Comparison of ENCODE assay signal across 8 cellular contexts in the genomic region with DNA sequence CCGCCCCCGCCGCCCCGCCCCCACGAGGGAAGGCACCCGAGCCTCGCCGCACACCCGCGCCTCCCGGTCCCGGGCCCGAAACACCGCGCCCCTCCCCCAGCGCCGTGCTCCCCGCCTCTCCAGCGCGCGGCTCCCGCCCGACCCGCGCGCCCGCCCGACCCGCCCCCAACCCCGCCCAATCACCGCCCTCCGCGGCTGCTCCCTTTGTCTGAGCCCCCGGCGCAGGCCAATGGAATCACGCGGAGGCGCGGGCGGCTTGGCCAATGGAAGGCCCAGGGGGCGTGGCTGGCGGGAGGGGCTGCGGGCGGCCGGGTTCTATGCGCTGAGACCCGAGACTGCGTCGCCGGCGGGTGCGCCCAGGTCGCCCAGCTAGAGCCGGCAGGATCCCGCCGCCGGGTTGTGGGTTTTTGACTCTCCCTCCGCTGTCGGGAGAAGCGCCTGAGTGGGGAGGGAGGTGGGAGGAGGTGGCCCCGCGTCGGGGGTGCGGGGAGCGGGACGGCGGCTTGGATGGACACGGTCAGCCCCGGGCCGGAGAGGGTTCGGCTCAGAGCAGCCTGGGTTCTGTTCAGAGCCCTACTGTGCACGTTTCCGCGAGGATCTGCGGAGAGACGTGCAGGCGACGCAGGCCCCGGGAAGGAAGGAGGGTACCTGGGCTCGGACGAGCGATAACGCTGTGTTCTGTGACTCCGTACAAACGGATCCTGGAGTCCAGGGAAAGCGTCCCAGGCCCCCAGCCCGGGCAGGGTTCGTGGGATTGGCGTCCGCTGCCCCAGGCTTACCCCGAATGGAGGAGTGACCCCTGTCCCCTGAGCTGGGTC. TPM values are rescaled to one million over a fixed set of nuclear protein-coding genes. Genes with fewer than 3 reads are reported as not detected.
DNase-seq lines count a peak whose midpoint lies in the region; ATAC-seq and TF ChIP-seq lines count a peak whose summit lies in the region.

No MANE protein-coding gene starts in this region.

- no peak overlapping the region for H3K27ac Mint-ChIP-seq in natural killer cell treated with Interleukin-12 subunit alpha and Interleukin-12 subunit beta and Interleukin-15 and Interleukin-18, amount 100 ng/mL, for 72 hours

- H3K4me3 Mint-ChIP-seq in natural killer cell treated with Interleukin-12 subunit alpha and Interleukin-12 subunit beta and Interleukin-15 and Interleukin-18, amount 100 ng/mL, for 72 hours, result no peak overlapping the region

- DNase-seq in DMS114 treated with DMSO at 0.1 percent for 48 hours (lab: John Stamatoyannopoulos, UW; ENCODE audit: unreplicated experiment), result peak; percentile 81
- peak; percentile 95 for DNase-seq in LoVo (ENCODE audit: low spot score)
- peak; percentile 95 for DNase-seq in RWPE1 (ENCODE audit: low spot score)
- peak; percentile 90 for DNase-seq in activated T-helper 9 cell treated with anti-CD3 and anti-CD28 coated beads, Interleukin-2, amount 50 U/mL, for 16 hours (ENCODE audit: low read depth)
- DNase-seq in fibroblast of peridontal ligament (ENCODE audit: extremely low read depth), result peak; percentile 91
- peak; percentile 97 for DNase-seq in natural killer cell treated with Interleukin-12 subunit alpha and Interleukin-12 subunit beta and Interleukin-15 and Interleukin-18, amount 100 ng/mL, for 72 hours (ENCODE audit: low spot score)
- peak; percentile 82 to 91 (median 90) for DNase-seq in stimulated activated naive CD4-positive, alpha-beta T cell (lab: John Stamatoyannopoulos, UW)

- peak; percentile 72 for ATAC-seq in GM21825 (IDR thresholded peaks at IDR 0.05; ENCODE audit: unreplicated experiment)
- ATAC-seq in natural killer cell treated with Interleukin-12 subunit alpha and Interleukin-12 subunit beta and Interleukin-15 and Interleukin-18, amount 100 ng/mL, for 72 hours, result peak; percentile 95

- H3K27ac ChIP-seq in RWPE1, result peak overlapping the region; percentile 99

- H3K4me1 Mint-ChIP-seq in natural killer cell treated with Interleukin-12 subunit alpha and Interleukin-12 subunit beta and Interleukin-15 and Interleukin-18, amount 100 ng/mL, for 72 hours (ENCODE audit: low read depth in 2 of 2), result peaks cover 11 to 12% of the 10 kb centered on the region in 2 donors

- no peaks in the 10 kb centered on the region for H3K9me3 Mint-ChIP-seq in natural killer cell treated with Interleukin-12 subunit alpha and Interleukin-12 subunit beta and Interleukin-15 and Interleukin-18, amount 100 ng/mL, for 72 hours

- CTCF ChIA-PET in RWPE1 (lab: Yijun Ruan, JAX), result no interaction called here

- H3K27me3 Mint-ChIP-seq in natural killer cell treated with Interleukin-12 subunit alpha and Interleukin-12 subunit beta and Interleukin-15 and Interleukin-18, amount 100 ng/mL, for 72 hours, result peaks cover 31 to 40% of the 10 kb centered on the region in 2 donors

- no peak for TF ChIP-seq CTCF in RWPE1 (conservative IDR thresholded peaks at IDR 0.05; ENCODE audit: low read depth)

- H3K36me3 Mint-ChIP-seq in natural killer cell treated with Interleukin-12 subunit alpha and Interleukin-12 subunit beta and Interleukin-15 and Interleukin-18, amount 100 ng/mL, for 72 hours, result peaks cover 5% of the 10 kb centered on the region

- POLR2A ChIA-PET in RWPE1 (lab: Yijun Ruan, JAX; ENCODE audit: low non-redundant PET), result interaction anchor here (0.6 to 1.0 kb wide), 2 partner anchors 14 to 51 kb away, joined by 4 to 7 read pairs; no protein-coding TSS in a partner anchor

RNA-seq across cellular contexts. Expression of gene BAHCC1, which starts 49.0 kb away (rescaled TPM):
- under 1 TPM; 0.52 to 0.84 TPM for total RNA-seq in natural killer cell treated with Interleukin-12 subunit alpha and Interleukin-12 subunit beta and Interleukin-15 and Interleukin-18, amount 100 ng/mL, for 72 hours

RNA-seq across cellular contexts. Expression of gene SLC38A10, which starts 51.2 kb away (rescaled TPM):
- total RNA-seq in natural killer cell treated with Interleukin-12 subunit alpha and Interleukin-12 subunit beta and Interleukin-15 and Interleukin-18, amount 100 ng/mL, for 72 hours, result 100 to 1,000 TPM in 1 of 2 donors, 10 to 100 TPM in 1; 92.4 to 136 TPM

Comparison
In these comparisons a context has a peak if more than half of its experiments do, and no peak if none do; other contexts are left out.
1. Peak in every context shown above with its lines: DNase-seq, ATAC-seq and H3K27ac ChIP-seq.